ENCODE assay signal across 17 cellular contexts in genomic region chr16:68356919-68357286, GRCh38. TPM values are rescaled to one million over a fixed set of nuclear protein-coding genes. Genes with fewer than 3 reads are reported as not detected.
DNase-seq lines count a peak whose midpoint lies in the region; ATAC-seq and TF ChIP-seq lines count a peak whose summit lies in the region.
"Had no signal": no experiment of that assay in that cellular context is flagged by ENCODE, and none has a peak within 500 bp of the region (broad histone marks: within the 10 kb centered on the region; RNA-seq: fewer than 3 reads in every experiment).

No MANE protein-coding gene starts in this region.

- H3K9ac ChIP-seq in SK-N-SH, result no peak overlapping the region

- TF ChIP-seq RAD21 in SK-N-SH (IDR thresholded peaks at IDR 0.05; ENCODE audit: low read length), result no peak

- CTCF ChIA-PET in SK-N-SH (lab: Yijun Ruan, JAX), result interaction anchor here (1.4 to 2.6 kb wide), 5 partner anchors 25 to 164 kb away, joined by 3 to 11 read pairs (median 6); no protein-coding TSS in a partner anchor
- CTCF ChIA-PET in CD4-positive, alpha-beta T cell (lab: Charles Lee), result no interaction called here

- H3K9me3 ChIP-seq in SK-N-SH, result no peaks in the 10 kb centered on the region
- H3K9me3 ChIP-seq in CD4-positive, alpha-beta T cell (ENCODE audit: control insufficient read depth, low read length), result no peaks in the 10 kb centered on the region
- H3K9me3 ChIP-seq in effector memory CD4-positive, alpha-beta T cell (ENCODE audit: control insufficient read depth, low read length), result no peaks in the 10 kb centered on the region
- H3K9me3 ChIP-seq: esophagus squamous epithelium, HAP-1 had no signal

- H3F3A ChIP-seq in SK-N-SH (replicated peaks; ENCODE audit: insufficient read depth), result no peaks in the 10 kb centered on the region

- peaks cover 28% of the 10 kb centered on the region for H3K4me1 Mint-ChIP-seq in CD4-positive, alpha-beta T cell (ENCODE audit: low read depth)

- 100% methylated on average over 1 of the region's 5 CpGs for WGBS in SK-N-SH (ENCODE audit: low lambda C conversion rate)

- H3K27me3 ChIP-seq in SK-N-SH (ENCODE audit: insufficient read depth), result no peaks in the 10 kb centered on the region
- no peaks in the 10 kb centered on the region for H3K27me3 ChIP-seq in CD4-positive, alpha-beta T cell (ENCODE audit: control insufficient read depth, insufficient read depth, low read length)
- no peaks in the 10 kb centered on the region for H3K27me3 ChIP-seq in effector memory CD4-positive, alpha-beta T cell (replicated peaks; ENCODE audit: control insufficient read depth, insufficient read depth, low read length, poor library complexity, severe bottlenecking)
- H3K27me3 ChIP-seq: esophagus squamous epithelium had no signal

- H3K27me3 Mint-ChIP-seq in CD4-positive, alpha-beta T cell, result no peaks in the 10 kb centered on the region
- H3K27me3 Mint-ChIP-seq: type B pancreatic cell had no signal

- no peaks in the 10 kb centered on the region for H3K9me3 Mint-ChIP-seq in CD4-positive, alpha-beta T cell
- H3K9me3 Mint-ChIP-seq: type B pancreatic cell had no signal

- ATAC-seq in SK-N-SH treated with all-trans-retinoic acid at 6 μM for 48 hours, result no peak
- ATAC-seq in CD4-positive, alpha-beta T cell (ENCODE audit: poor library complexity), result no peak

- no peak overlapping the region for H3K4me2 ChIP-seq in SK-N-SH

- H3K27ac ChIP-seq in SK-N-SH (ENCODE audit: low read depth in 2 of 2, low read length in 1 of 2), result no peak overlapping the region
- no peak overlapping the region for H3K27ac ChIP-seq in CD4-positive, alpha-beta T cell (ENCODE audit: low read depth, low read length)
- no peak overlapping the region for H3K27ac ChIP-seq in effector memory CD4-positive, alpha-beta T cell (ENCODE audit: insufficient read depth, low read length, poor library complexity, severe bottlenecking)
- H3K27ac ChIP-seq: 22Rv1, esophagus squamous epithelium had no signal

- TF ChIP-seq EP300 in SK-N-SH (IDR thresholded peaks at IDR 0.05; ENCODE audit: borderline replicate concordance in 1 of 2, low read depth in 1 of 2, low read length in 1 of 2), result no peak

- no peaks in the 10 kb centered on the region for H3K9me2 ChIP-seq in SK-N-SH

- H3K79me2 ChIP-seq in SK-N-SH (ENCODE audit: insufficient read depth), result no peaks in the 10 kb centered on the region

- DNase-seq in SK-N-SH, result peak; percentile 34
- no peak for DNase-seq in CD4-positive, alpha-beta T cell
- DNase-seq in MV-4-11 (lab: John Stamatoyannopoulos, UW), result peak; percentile 31
- DNase-seq in effector memory CD4-positive, alpha-beta T cell, result no peak
- no peak for DNase-seq in head of caudate nucleus
- no peak for DNase-seq in NCI-H748 treated with DMSO at 0.1 percent for 48 hours (lab: John Stamatoyannopoulos, UW)
- no peak for DNase-seq in stimulated activated CD4-positive, alpha-beta T cell treated with anti-CD3 and anti-CD28 coated beads, Interleukin-4, amount 100 ng/mL, for 1 hour
- DNase-seq: DMS79 treated with DMSO at 0.1 percent for 48 hours, esophagus squamous epithelium, glutamatergic neuron, NCI-H146, NCI-H2227 treated with DMSO at 0.1 percent for 48 hours had no signal

- peak overlapping the region; percentile 33 for H3K27ac Mint-ChIP-seq in CD4-positive, alpha-beta T cell
- H3K27ac Mint-ChIP-seq: type B pancreatic cell had no signal

- peaks cover 0 to 10% of the 10 kb centered on the region in 2 experiments; a peak in 1 of 4 replicates for H3K4me1 ChIP-seq in SK-N-SH (ENCODE audit: control insufficient read depth in 1 of 2, insufficient read depth in 2 of 2, low read depth in 1 of 2, low read length in 1 of 2)
- peaks cover 38% of the 10 kb centered on the region for H3K4me1 ChIP-seq in effector memory CD4-positive, alpha-beta T cell (ENCODE audit: control insufficient read depth, insufficient read depth, low read length, poor library complexity, severe bottlenecking)
- H3K4me1 ChIP-seq: HAP-1 had no signal

- POLR2A ChIA-PET in SK-N-SH (lab: Yijun Ruan, JAX), result no interaction called here
- POLR2A ChIA-PET in CD4-positive, alpha-beta T cell (lab: Charles Lee), result interaction anchor here (1.0 kb wide), 1 partner anchor 14 kb away, joined by 5 read pairs; no protein-coding TSS in a partner anchor

- no peak overlapping the region for H3K4me3 ChIP-seq in SK-N-SH (ENCODE audit: low read depth in 2 of 2, low read length in 1 of 2)
- H3K4me3 ChIP-seq in effector memory CD4-positive, alpha-beta T cell (ENCODE audit: insufficient read depth, low read depth, low read length, poor library complexity, severe bottlenecking), result peak overlapping the region; percentile 57
- H3K4me3 ChIP-seq: HAP-1, lung had no signal

- H4K20me1 ChIP-seq in SK-N-SH (ENCODE audit: insufficient read depth), result no peaks in the 10 kb centered on the region

- intact Hi-C loops in CD4-positive, alpha-beta T cell (cut with DNase I, micrococcal nuclease), result no loop called here
- intact Hi-C loops in head of caudate nucleus (cut with DNase I), result no loop called here

- peaks cover 5 to 42% of the 10 kb centered on the region in 2 experiments for H3K36me3 ChIP-seq in SK-N-SH (replicated peaks in 1 of 2; ENCODE audit: control insufficient read depth in 1 of 2, insufficient read depth in 2 of 2, low read length in 1 of 2)
- H3K36me3 ChIP-seq in effector memory CD4-positive, alpha-beta T cell (ENCODE audit: control insufficient read depth, insufficient read depth, low read length), result peaks cover 37% of the 10 kb centered on the region

- H2AFZ ChIP-seq in SK-N-SH (ENCODE audit: low read depth), result no peak overlapping the region

- H3K4me3 Mint-ChIP-seq in CD4-positive, alpha-beta T cell, result peak overlapping the region; percentile 30
- H3K4me3 Mint-ChIP-seq: type B pancreatic cell had no signal

- peaks cover 60% of the 10 kb centered on the region for H3K36me3 Mint-ChIP-seq in CD4-positive, alpha-beta T cell (ENCODE audit: low read depth)

- no peak for TF ChIP-seq CTCF in SK-N-SH (IDR thresholded peaks at IDR 0.05)
- no peak for TF ChIP-seq CTCF in CD4-positive, alpha-beta T cell (IDR thresholded peaks at IDR 0.05)

TF ChIP-seq in SK-N-SH, 30 proteins besides CTCF, POLR2A, EP300 and RAD21:
- TF ChIP-seq RFX5 (IDR thresholded peaks at IDR 0.05; ENCODE audit: low read length) (no peak), CHD2 (IDR thresholded peaks at IDR 0.05; ENCODE audit: low read length, partially characterized antibody) (no peak), GABPA (IDR thresholded peaks at IDR 0.05; ENCODE audit: low read depth) (no peak), NFIC (IDR thresholded peaks at IDR 0.05; ENCODE audit: borderline replicate concordance) (no peak), FOXM1 (IDR thresholded peaks at IDR 0.05; ENCODE audit: low read depth) (no peak), PBX3 (IDR thresholded peaks at IDR 0.05) (no peak)

TF ChIP-seq in SK-N-SH treated with all-trans-retinoic acid at 6 μM for 48 hours, 23 proteins besides CTCF, POLR2A, EP300 and RAD21:
- TF ChIP-seq PPARA (CRISPR knock-in tag; IDR thresholded peaks at IDR 0.05; ENCODE audit: borderline replicate concordance) (no peak), TSHZ2 (CRISPR knock-in tag; IDR thresholded peaks at IDR 0.05) (no peak), ISL1 (CRISPR knock-in tag; IDR thresholded peaks at IDR 0.05) (no peak), TCF4 (CRISPR knock-in tag; IDR thresholded peaks at IDR 0.05; ENCODE audit: borderline replicate concordance) (no peak), ZNF70 (CRISPR knock-in tag; IDR thresholded peaks at IDR 0.05) (no peak), ZNF565 (CRISPR knock-in tag; conservative IDR thresholded peaks at IDR 0.05; ENCODE audit: low read depth) (no peak), SNAI2 (CRISPR knock-in tag; IDR thresholded peaks at IDR 0.05) (no peak), ZFP3 (CRISPR knock-in tag; IDR thresholded peaks at IDR 0.05) (no peak), OSR1 (CRISPR knock-in tag; IDR thresholded peaks at IDR 0.05) (no peak), ZFP30 (CRISPR knock-in tag; IDR thresholded peaks at IDR 0.05) (no peak), TOX (CRISPR knock-in tag; IDR thresholded peaks at IDR 0.05; ENCODE audit: borderline replicate concordance) (no peak)

RNA-seq across cellular contexts. Expression of gene PRMT7, which starts 46.1 kb away (rescaled TPM):
- 46.0 and 66.8 TPM in 2 replicates for polyA plus RNA-seq in SK-N-SH (2012; rRNA removed)
- 20.7 and 29.1 TPM in 2 replicates for polyA plus RNA-seq in SK-N-SH (2012; cell fraction: cytosol; rRNA removed)
- 317 and 350 TPM in 2 replicates for polyA plus RNA-seq in SK-N-SH (2012; cell fraction: nucleus; rRNA removed)
- 10 to 100 TPM; 46.3 to 51.0 TPM for total RNA-seq in CD4-positive, alpha-beta T cell

RNA-seq across cellular contexts. Expression of gene SLC7A6OS, which starts 46.2 kb away (rescaled TPM):
- polyA plus RNA-seq in SK-N-SH (2012; rRNA removed), result 6.6 and 9.6 TPM in 2 replicates
- 5.9 and 6.7 TPM in 2 replicates for polyA plus RNA-seq in SK-N-SH (2012; cell fraction: cytosol; rRNA removed)
- 19.1 and 28.4 TPM in 2 replicates for polyA plus RNA-seq in SK-N-SH (2012; cell fraction: nucleus; rRNA removed)
- total RNA-seq in CD4-positive, alpha-beta T cell, result 10 to 100 TPM; 29.0 to 32.1 TPM

Comparison
In these comparisons a context has a peak if more than half of its experiments do, and no peak if none do; other contexts are left out.
1. DNase-seq: peak in SK-N-SH (single experiment) and MV-4-11 (single experiment); none in CD4-positive, alpha-beta T cell (0 of 10), effector memory CD4-positive, alpha-beta T cell (0 of 3), head of caudate nucleus (0 of 42), NCI-H748 treated with DMSO at 0.1 percent for 48 hours (single experiment) and stimulated activated CD4-positive, alpha-beta T cell treated with anti-CD3 and anti-CD28 coated beads, Interleukin-4, amount 100 ng/mL, for 1 hour (single experiment).